16 cellular contexts compared by ENCODE assay signal in the genomic region with DNA sequence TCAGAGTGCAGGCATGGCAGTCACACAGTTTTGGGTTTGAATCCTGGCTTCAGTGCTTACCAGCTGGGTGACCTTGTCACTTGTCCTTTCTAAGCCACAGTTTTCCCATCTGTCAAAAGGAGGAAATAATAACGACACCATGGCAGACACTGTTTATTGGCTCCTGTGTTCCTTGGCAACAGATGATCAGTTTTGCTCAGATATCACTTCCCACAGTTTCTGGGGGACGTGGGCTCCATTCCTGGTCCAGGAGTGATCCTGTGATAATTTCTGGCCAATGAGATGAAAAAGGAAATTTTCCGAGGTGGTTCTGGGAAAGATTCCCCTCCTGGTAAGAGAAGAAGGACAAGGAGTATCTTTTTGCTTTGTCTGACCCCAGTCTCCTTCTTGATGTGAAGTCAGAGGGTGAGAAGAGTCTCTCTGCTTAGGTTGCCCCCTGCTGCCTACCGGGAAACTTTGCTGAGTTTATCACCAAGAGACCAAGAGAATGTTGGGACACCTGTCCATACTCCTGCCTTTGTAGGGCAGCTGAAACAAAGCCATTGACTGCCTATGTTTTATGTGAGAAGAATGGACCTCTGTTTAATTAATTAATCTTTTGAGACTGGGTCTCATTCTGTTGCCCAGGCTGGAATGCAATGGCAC.
A peak's percentile ranks its signal among the peaks of the same experiment; 100 is the strongest.
DNase-seq lines count a peak whose midpoint lies in the region; ATAC-seq and TF ChIP-seq lines count a peak whose summit lies in the region.
"Had no signal": no experiment of that assay in that cellular context is flagged by ENCODE, and none has a peak within 500 bp of the region (broad histone marks: within the 10 kb centered on the region; RNA-seq: fewer than 3 reads in every experiment).

No MANE protein-coding gene starts in this region.

- H3K4me1 ChIP-seq in DOHH2 (ENCODE audit: control insufficient read depth, low read length), result no peaks in the 10 kb centered on the region
- peaks cover 11% of the 10 kb centered on the region for H3K4me1 ChIP-seq in Karpas-422 (ENCODE audit: low read length)
- H3K4me1 ChIP-seq: Caco-2, right atrium auricular region, SJSA1, tibial artery had no signal

- H3K79me2 ChIP-seq in DOHH2 (ENCODE audit: control insufficient read depth, low read length) (no peaks in the 10 kb centered on the region), Karpas-422 (ENCODE audit: low read length) (no peaks in the 10 kb centered on the region)

- POLR2A ChIA-PET in activated CD8-positive, alpha-beta T cell treated with anti-CD3 and anti-CD28 coated beads for 36 hours (lab: Charles Lee), result no interaction called here

- H3K4me1 Mint-ChIP-seq in activated naive CD8-positive, alpha-beta T cell treated with anti-CD3 and anti-CD28 coated beads for 36 hours, result no peaks in the 10 kb centered on the region
- H3K4me1 Mint-ChIP-seq in activated CD8-positive, alpha-beta T cell treated with anti-CD3 and anti-CD28 coated beads for 36 hours (ENCODE audit: low read depth), result no peaks in the 10 kb centered on the region

- no peak overlapping the region for H2AFZ ChIP-seq in Karpas-422 (ENCODE audit: low read length)

- H3K27me3 ChIP-seq in DOHH2 (ENCODE audit: control insufficient read depth, low read length), result no peaks in the 10 kb centered on the region
- no peaks in the 10 kb centered on the region for H3K27me3 ChIP-seq in Karpas-422 (ENCODE audit: low read length)
- H3K27me3 ChIP-seq in WERI-Rb-1 (ENCODE audit: insufficient read depth, low read depth, severe bottlenecking), result no peaks in the 10 kb centered on the region
- H3K27me3 ChIP-seq: heart left ventricle, right atrium auricular region, SJSA1, tibial artery had no signal

- no peak overlapping the region for H3K27ac Mint-ChIP-seq in activated naive CD8-positive, alpha-beta T cell treated with anti-CD3 and anti-CD28 coated beads for 36 hours
- H3K27ac Mint-ChIP-seq in activated CD8-positive, alpha-beta T cell treated with anti-CD3 and anti-CD28 coated beads for 36 hours, result no peak overlapping the region
- H3K27ac Mint-ChIP-seq: activated naive CD8-positive, alpha-beta T cell had no signal

- no peaks in the 10 kb centered on the region for H3K9me3 ChIP-seq in DOHH2 (ENCODE audit: control insufficient read depth, insufficient read depth, low read length)
- no peaks in the 10 kb centered on the region for H3K9me3 ChIP-seq in Karpas-422 (ENCODE audit: low read length)
- H3K9me3 ChIP-seq in WERI-Rb-1 (ENCODE audit: severe bottlenecking), result no peaks in the 10 kb centered on the region
- H3K9me3 ChIP-seq: Caco-2, heart left ventricle, right atrium auricular region, SJSA1, tibial artery had no signal

- H3K27me3 Mint-ChIP-seq in activated naive CD8-positive, alpha-beta T cell treated with anti-CD3 and anti-CD28 coated beads for 36 hours, result no peaks in the 10 kb centered on the region
- H3K27me3 Mint-ChIP-seq in activated CD8-positive, alpha-beta T cell treated with anti-CD3 and anti-CD28 coated beads for 36 hours, result peaks cover 3% of the 10 kb centered on the region
- H3K27me3 Mint-ChIP-seq: activated naive CD8-positive, alpha-beta T cell had no signal

- CTCF ChIA-PET in activated CD8-positive, alpha-beta T cell treated with anti-CD3 and anti-CD28 coated beads for 36 hours (lab: Charles Lee), result no interaction called here

- H4K20me1 ChIP-seq in DOHH2 (ENCODE audit: control insufficient read depth, insufficient read depth, low read depth, low read length) (no peaks in the 10 kb centered on the region), Karpas-422 (ENCODE audit: insufficient read depth, low read depth, low read length) (no peaks in the 10 kb centered on the region)

- DNase-seq in Karpas-422, result peak; percentile 66
- peak; percentile 69 for DNase-seq in WERI-Rb-1
- peak; percentile 11 for DNase-seq in midbrain (lab: John Stamatoyannopoulos, UW)
- DNase-seq in activated naive CD8-positive, alpha-beta T cell treated with anti-CD3 and anti-CD28 coated beads for 36 hours, result no peak
- DNase-seq in activated CD4-positive, alpha-beta T cell treated with anti-CD3 and anti-CD28 coated beads for 1 hour, result no peak
- DNase-seq in activated CD8-positive, alpha-beta T cell treated with anti-CD3 and anti-CD28 coated beads for 36 hours, result no peak
- DNase-seq: activated CD4-positive, alpha-beta T cell treated with anti-CD3 and anti-CD28 coated beads, Interleukin-2, amount 50 U/mL, for 1 hour; heart left ventricle; mesenchymal stem cell; tibial artery had no signal

- TF ChIP-seq CTCF in DOHH2 (IDR thresholded peaks at IDR 0.05; ENCODE audit: low read depth, low read length, poor library complexity, severe bottlenecking) (peak; percentile 32), WERI-Rb-1 (IDR thresholded peaks at IDR 0.05; ENCODE audit: low read depth, low read length) (peak; percentile 72)
- no peak for TF ChIP-seq CTCF in activated CD8-positive, alpha-beta T cell treated with anti-CD3 and anti-CD28 coated beads for 36 hours (IDR thresholded peaks at IDR 0.05)

- H3K4me2 ChIP-seq in DOHH2 (ENCODE audit: low read length) (no peak overlapping the region), Karpas-422 (ENCODE audit: low read depth, low read length, poor library complexity, severe bottlenecking) (no peak overlapping the region)

- no peak overlapping the region for H3K4me3 ChIP-seq in DOHH2 (ENCODE audit: low read length)
- H3K4me3 ChIP-seq in Karpas-422 (ENCODE audit: low read length), result no peak overlapping the region
- H3K4me3 ChIP-seq in WERI-Rb-1 (ENCODE audit: low read depth, low read length), result no peak overlapping the region
- H3K4me3 ChIP-seq: heart left ventricle, right atrium auricular region, SJSA1, tibial artery had no signal

- H3K36me3 ChIP-seq in DOHH2 (ENCODE audit: control insufficient read depth, low read length), result no peaks in the 10 kb centered on the region
- no peaks in the 10 kb centered on the region for H3K36me3 ChIP-seq in Karpas-422 (ENCODE audit: insufficient read depth, low read length)
- H3K36me3 ChIP-seq in WERI-Rb-1, result no peaks in the 10 kb centered on the region
- H3K36me3 ChIP-seq: heart left ventricle, right atrium auricular region, SJSA1, tibial artery had no signal

- no peak overlapping the region for H3K4me3 Mint-ChIP-seq in activated naive CD8-positive, alpha-beta T cell treated with anti-CD3 and anti-CD28 coated beads for 36 hours
- no peak overlapping the region for H3K4me3 Mint-ChIP-seq in activated CD8-positive, alpha-beta T cell treated with anti-CD3 and anti-CD28 coated beads for 36 hours
- H3K4me3 Mint-ChIP-seq: activated naive CD8-positive, alpha-beta T cell had no signal

- no peaks in the 10 kb centered on the region for H3K9me3 Mint-ChIP-seq in activated naive CD8-positive, alpha-beta T cell treated with anti-CD3 and anti-CD28 coated beads for 36 hours
- no peaks in the 10 kb centered on the region for H3K9me3 Mint-ChIP-seq in activated CD8-positive, alpha-beta T cell treated with anti-CD3 and anti-CD28 coated beads for 36 hours

- H3K36me3 Mint-ChIP-seq in activated naive CD8-positive, alpha-beta T cell treated with anti-CD3 and anti-CD28 coated beads for 36 hours, result no peaks in the 10 kb centered on the region
- H3K36me3 Mint-ChIP-seq in activated CD8-positive, alpha-beta T cell treated with anti-CD3 and anti-CD28 coated beads for 36 hours (ENCODE audit: low read depth), result no peaks in the 10 kb centered on the region
- H3K36me3 Mint-ChIP-seq: activated naive CD8-positive, alpha-beta T cell had no signal

- H3K27ac ChIP-seq in DOHH2 (ENCODE audit: low read depth, low read length) (no peak overlapping the region), Karpas-422 (ENCODE audit: low read length) (no peak overlapping the region), WERI-Rb-1 (peak overlapping the region; percentile 79)
- H3K27ac ChIP-seq: heart left ventricle, right atrium auricular region, SJSA1, tibial artery had no signal

- intact Hi-C loops in activated CD8-positive, alpha-beta T cell treated with anti-CD3 and anti-CD28 coated beads for 36 hours (cut with micrococcal nuclease), result no loop called here

- no peaks in the 10 kb centered on the region for H3K9me2 ChIP-seq in DOHH2 (replicated peaks; ENCODE audit: control insufficient read depth, low read length)
- H3K9me2 ChIP-seq in Karpas-422 (replicated peaks; ENCODE audit: insufficient read depth, low read length), result no peaks in the 10 kb centered on the region

- no peaks in the 10 kb centered on the region for H3F3A ChIP-seq in DOHH2 (ENCODE audit: control insufficient read depth, insufficient read depth)

- H3K9ac ChIP-seq in Karpas-422 (ENCODE audit: low read length), result no peak overlapping the region

- no peak for ATAC-seq in activated CD8-positive, alpha-beta T cell treated with anti-CD3 and anti-CD28 coated beads for 36 hours
- no peak for ATAC-seq in HG03039 (IDR thresholded peaks at IDR 0.05; ENCODE audit: unreplicated experiment)
- ATAC-seq: heart left ventricle had no signal

Comparison
In these comparisons a context has a peak if more than half of its experiments do, and no peak if none do; other contexts are left out.
1. DNase-seq: peak in Karpas-422 (single experiment), WERI-Rb-1 (single experiment) and midbrain (single experiment); none in activated naive CD8-positive, alpha-beta T cell treated with anti-CD3 and anti-CD28 coated beads for 36 hours (single experiment), activated CD4-positive, alpha-beta T cell treated with anti-CD3 and anti-CD28 coated beads for 1 hour (single experiment) and activated CD8-positive, alpha-beta T cell treated with anti-CD3 and anti-CD28 coated beads for 36 hours (single experiment).